ENCODE assay signal across 10 cellular contexts in the genomic region with DNA sequence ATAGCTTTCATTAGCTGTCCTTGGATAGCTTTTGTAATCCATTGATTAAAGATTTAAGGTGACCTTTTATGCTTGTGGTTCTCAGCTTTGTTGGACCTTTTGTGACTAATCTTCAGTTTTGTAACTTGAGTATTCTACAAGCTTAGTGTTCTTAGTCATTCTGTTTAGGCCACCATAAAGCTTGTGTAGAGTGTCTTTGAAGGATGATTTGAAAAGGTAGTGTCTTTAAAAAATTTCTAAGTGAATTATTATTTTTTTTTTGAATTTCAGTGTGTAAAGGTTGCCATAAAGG. TPM values are rescaled to one million over a fixed set of nuclear protein-coding genes. Genes with fewer than 3 reads are reported as not detected.
DNase-seq lines count a peak whose midpoint lies in the region; ATAC-seq and TF ChIP-seq lines count a peak whose summit lies in the region.
"Had no signal": no experiment of that assay in that cellular context is flagged by ENCODE, and none has a peak within 500 bp of the region (broad histone marks: within the 10 kb centered on the region; RNA-seq: fewer than 3 reads in every experiment).

No MANE protein-coding gene starts in this region.

- peak; percentile 68 for ATAC-seq in stimulated activated naive CD8-positive, alpha-beta T cell treated with anti-CD3 and anti-CD28 coated beads, Interleukin-15, amount 100 ng/mL, for 72 hours
- no peak for ATAC-seq in GM18502 (IDR thresholded peaks at IDR 0.05; ENCODE audit: poor library complexity, unreplicated experiment)
- no peak for ATAC-seq in GM21390 (IDR thresholded peaks at IDR 0.05; ENCODE audit: unreplicated experiment)

- H3K36me3 Mint-ChIP-seq in activated naive CD4-positive, alpha-beta T cell treated with anti-CD3 and anti-CD28 coated beads, Interleukin-2, amount 50 U/mL, for 24 hours: peaks cover 11% of the 10 kb centered on the region
- peaks cover 35% of the 10 kb centered on the region for H3K36me3 Mint-ChIP-seq in activated CD4-positive, alpha-beta memory T cell treated with anti-CD3 and anti-CD28 coated beads for 36 hours

- TF ChIP-seq CTCF in fibroblast of mammary gland (conservative IDR thresholded peaks at IDR 0.05; ENCODE audit: control insufficient read depth, insufficient read depth, low read depth, low read length): no peak

- POLR2A ChIA-PET in activated CD4-positive, alpha-beta memory T cell treated with anti-CD3 and anti-CD28 coated beads for 36 hours (lab: Charles Lee): interaction anchor here (0.6 to 1.2 kb wide), 2 partner anchors 42 to 1179 kb away, joined by 3 read pairs; a partner anchor contains a TSS

- intact Hi-C loops in activated CD4-positive, alpha-beta memory T cell treated with anti-CD3 and anti-CD28 coated beads for 36 hours (cut with micrococcal nuclease): no loop called here

- H3K4me3 Mint-ChIP-seq in activated naive CD4-positive, alpha-beta T cell treated with anti-CD3 and anti-CD28 coated beads, Interleukin-2, amount 50 U/mL, for 24 hours: no peak overlapping the region
- H3K4me3 Mint-ChIP-seq in activated CD4-positive, alpha-beta memory T cell treated with anti-CD3 and anti-CD28 coated beads for 36 hours: no peak overlapping the region
- H3K4me3 Mint-ChIP-seq in stimulated activated naive CD8-positive, alpha-beta T cell treated with anti-CD3 and anti-CD28 coated beads, Interleukin-15, amount 100 ng/mL, for 72 hours: peak overlapping the region in 1 of 2 donors; percentile 61
- H3K4me3 Mint-ChIP-seq: B cell had no signal

- no peaks in the 10 kb centered on the region for H3K27me3 Mint-ChIP-seq in activated naive CD4-positive, alpha-beta T cell treated with anti-CD3 and anti-CD28 coated beads, Interleukin-2, amount 50 U/mL, for 24 hours
- H3K27me3 Mint-ChIP-seq in activated CD4-positive, alpha-beta memory T cell treated with anti-CD3 and anti-CD28 coated beads for 36 hours: no peaks in the 10 kb centered on the region
- no peaks in the 10 kb centered on the region for H3K27me3 Mint-ChIP-seq in stimulated activated naive CD8-positive, alpha-beta T cell treated with anti-CD3 and anti-CD28 coated beads, Interleukin-15, amount 100 ng/mL, for 72 hours
- H3K27me3 Mint-ChIP-seq: B cell had no signal

- H3K27ac Mint-ChIP-seq in activated naive CD4-positive, alpha-beta T cell treated with anti-CD3 and anti-CD28 coated beads, Interleukin-2, amount 50 U/mL, for 24 hours: peak overlapping the region; percentile 77
- peak overlapping the region; percentile 62 for H3K27ac Mint-ChIP-seq in activated CD4-positive, alpha-beta memory T cell treated with anti-CD3 and anti-CD28 coated beads for 36 hours
- H3K27ac Mint-ChIP-seq in stimulated activated naive CD8-positive, alpha-beta T cell treated with anti-CD3 and anti-CD28 coated beads, Interleukin-15, amount 100 ng/mL, for 72 hours: no peak overlapping the region
- H3K27ac Mint-ChIP-seq: B cell had no signal

- H3K4me3 ChIP-seq in fibroblast of mammary gland (ENCODE audit: control insufficient read depth, low read depth, low read length): no peak overlapping the region

- peaks cover 83% of the 10 kb centered on the region for H3K4me1 Mint-ChIP-seq in activated naive CD4-positive, alpha-beta T cell treated with anti-CD3 and anti-CD28 coated beads, Interleukin-2, amount 50 U/mL, for 24 hours
- H3K4me1 Mint-ChIP-seq in activated CD4-positive, alpha-beta memory T cell treated with anti-CD3 and anti-CD28 coated beads for 36 hours (ENCODE audit: low read depth): peaks cover 81% of the 10 kb centered on the region
- peaks cover 75% of the 10 kb centered on the region for H3K4me1 Mint-ChIP-seq in stimulated activated naive CD8-positive, alpha-beta T cell treated with anti-CD3 and anti-CD28 coated beads, Interleukin-15, amount 100 ng/mL, for 72 hours

- DNase-seq in activated naive CD4-positive, alpha-beta T cell treated with anti-CD3 and anti-CD28 coated beads, Interleukin-2, amount 50 U/mL, for 16 hours: no peak
- DNase-seq in activated CD4-positive, alpha-beta memory T cell treated with anti-CD3 and anti-CD28 coated beads for 36 hours: no peak
- DNase-seq in fibroblast of mammary gland (ENCODE audit: low read depth) (peak; percentile 84), epidermal melanocyte (ENCODE audit: insufficient read length, low spot score) (no peak)
- DNase-seq in stimulated activated naive CD8-positive, alpha-beta T cell treated with anti-CD3 and anti-CD28 coated beads, Interleukin-15, amount 100 ng/mL, for 72 hours: no peak
- DNase-seq: NCI-H2081 had no signal

- H3K9me3 Mint-ChIP-seq in activated naive CD4-positive, alpha-beta T cell treated with anti-CD3 and anti-CD28 coated beads, Interleukin-2, amount 50 U/mL, for 24 hours: no peaks in the 10 kb centered on the region
- no peaks in the 10 kb centered on the region for H3K9me3 Mint-ChIP-seq in activated CD4-positive, alpha-beta memory T cell treated with anti-CD3 and anti-CD28 coated beads for 36 hours
- no peaks in the 10 kb centered on the region for H3K9me3 Mint-ChIP-seq in stimulated activated naive CD8-positive, alpha-beta T cell treated with anti-CD3 and anti-CD28 coated beads, Interleukin-15, amount 100 ng/mL, for 72 hours

- CTCF ChIA-PET in activated CD4-positive, alpha-beta memory T cell treated with anti-CD3 and anti-CD28 coated beads for 36 hours (lab: Charles Lee): interaction anchor here (0.6 to 1.2 kb wide), 7 partner anchors 11 to 99 kb away, joined by 3 to 5 read pairs (median 3); no protein-coding TSS in a partner anchor

RNA-seq across cellular contexts. Expression of a gene that starts 7.5 kb away (rescaled TPM):
- 100 to 1,000 TPM; 262 TPM for total RNA-seq in activated CD4-positive, alpha-beta memory T cell treated with anti-CD3 and anti-CD28 coated beads for 36 hours

Comparison
In these comparisons a context has a peak if more than half of its experiments do, and no peak if none do; other contexts are left out.
1. H3K27ac Mint-ChIP-seq: peak in activated naive CD4-positive, alpha-beta T cell treated with anti-CD3 and anti-CD28 coated beads, Interleukin-2, amount 50 U/mL, for 24 hours (single experiment) and activated CD4-positive, alpha-beta memory T cell treated with anti-CD3 and anti-CD28 coated beads for 36 hours (single experiment); none in stimulated activated naive CD8-positive, alpha-beta T cell treated with anti-CD3 and anti-CD28 coated beads, Interleukin-15, amount 100 ng/mL, for 72 hours (0 of 2).